Comparison of ENCODE assay signal across 15 cellular contexts in the genomic region with DNA sequence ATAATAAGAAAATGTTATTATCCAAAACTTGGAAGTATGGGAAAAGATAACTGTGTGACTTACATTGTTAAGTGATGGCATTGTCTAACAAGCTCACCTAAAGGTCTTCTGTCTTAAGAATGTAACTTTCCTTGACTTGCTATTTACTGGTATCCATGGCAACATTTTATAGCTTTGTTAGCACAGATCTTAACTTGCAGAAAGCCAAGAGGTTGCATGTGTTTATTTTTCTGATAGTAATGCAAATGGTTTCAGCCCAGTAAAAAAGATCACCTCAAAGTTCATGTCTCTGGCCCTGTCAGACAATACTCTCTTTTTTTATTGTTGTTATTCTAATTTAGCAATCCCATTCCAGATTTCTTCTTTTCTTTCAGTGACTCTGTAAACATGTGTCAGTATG.
DNase-seq lines count a peak whose midpoint lies in the region; ATAC-seq and TF ChIP-seq lines count a peak whose summit lies in the region.
"Had no signal": no experiment of that assay in that cellular context is flagged by ENCODE, and none has a peak within 500 bp of the region (broad histone marks: within the 10 kb centered on the region; RNA-seq: fewer than 3 reads in every experiment).

No MANE protein-coding gene starts in this region.

- peak; percentile 83 for DNase-seq in EH (ENCODE audit: low read depth)
- peak; percentile 85 for DNase-seq in M059J (ENCODE audit: low read depth)
- DNase-seq in choroid plexus epithelial cell (ENCODE audit: low read depth) = peak; percentile 85
- peak; percentile 67 for DNase-seq in left kidney (ENCODE audit: low read depth, low spot score)
- DNase-seq in esophagus muscularis mucosa (ENCODE audit: extremely low spot score) = no peak
- no peak for DNase-seq in activated gamma-delta T cell treated with Interleukin-2 at 50 U/mL for 16 hours
- no peak for DNase-seq in NCI-H1694 (lab: John Stamatoyannopoulos, UW)
- DNase-seq: activated CD4-positive, CD25-positive, alpha-beta regulatory T cell treated with anti-CD3 and anti-CD28 coated beads, Interleukin-2, amount 50 U/mL, for 72 hours; activated gamma-delta T cell; body of pancreas; NCI-H1930; NCI-H510A treated with DMSO at 0.1 percent for 48 hours; pancreas; SHP77 had no signal

- TF ChIP-seq CTCF in choroid plexus epithelial cell (conservative IDR thresholded peaks at IDR 0.05; ENCODE audit: low read depth, low read length) (no peak), esophagus muscularis mucosa (IDR thresholded peaks at IDR 0.05) (no peak)

- TF ChIP-seq EP300 in esophagus muscularis mucosa (IDR thresholded peaks at IDR 0.05) = no peak

- H3K4me1 ChIP-seq in esophagus muscularis mucosa = peaks cover 0 to 30% (median 18%) of the 10 kb centered on the region in 4 donors
- H3K4me1 ChIP-seq: body of pancreas, pancreas had no signal

- no peak for TF ChIP-seq POLR2A in esophagus muscularis mucosa (IDR thresholded peaks at IDR 0.05; ENCODE audit: low read depth)

- H3K4me3 ChIP-seq in choroid plexus epithelial cell (ENCODE audit: low read depth, low read length) (no peak overlapping the region), esophagus muscularis mucosa (no peak overlapping the region)
- H3K4me3 ChIP-seq: body of pancreas, pancreas had no signal

- no peak for ATAC-seq in HG02970 (IDR thresholded peaks at IDR 0.05; ENCODE audit: low FRiP score, unreplicated experiment)
- ATAC-seq: body of pancreas, pancreas had no signal

- no peak overlapping the region for H3K27ac ChIP-seq in esophagus muscularis mucosa (replicated peaks in 1 of 4)
- H3K27ac ChIP-seq: body of pancreas, pancreas had no signal

- H3K36me3 ChIP-seq in esophagus muscularis mucosa = no peaks in the 10 kb centered on the region
- H3K36me3 ChIP-seq: pancreas had no signal

- intact Hi-C loops in esophagus muscularis mucosa (cut with DNase I) = no loop called here

- no peaks in the 10 kb centered on the region for H3K27me3 ChIP-seq in esophagus muscularis mucosa
- H3K27me3 ChIP-seq: body of pancreas, pancreas had no signal

- H3K9me3 ChIP-seq in esophagus muscularis mucosa = no peaks in the 10 kb centered on the region
- H3K9me3 ChIP-seq: body of pancreas, pancreas had no signal

Comparison
In these comparisons a context has a peak if more than half of its experiments do, and no peak if none do; other contexts are left out.
1. DNase-seq: peak in EH (single experiment), M059J (single experiment), choroid plexus epithelial cell (single experiment) and left kidney (single experiment); none in esophagus muscularis mucosa (single experiment), activated gamma-delta T cell treated with Interleukin-2 at 50 U/mL for 16 hours (single experiment) and NCI-H1694 (single experiment).